Comparison of ENCODE assay signal across 8 cellular contexts in genomic region chr5:36606437-36607113, GRCh38. TPM values are rescaled to one million over a fixed set of nuclear protein-coding genes. Genes with fewer than 3 reads are reported as not detected.
DNase-seq lines count a peak whose midpoint lies in the region; ATAC-seq, FAIRE-seq and TF ChIP-seq lines count a peak whose summit lies in the region.

Gene SLC1A3, plus strand, starts transcription at chr5:36606606. Its CDS starts 1,818 bp downstream, at chr5:36608424.

- peak within 1 kb of the TSS; percentile 96 for H3K4me3 Mint-ChIP-seq in Calu3 (ENCODE audit: low read depth, unreplicated experiment)

- POLR2A ChIA-PET in RWPE1 (lab: Yijun Ruan, JAX; ENCODE audit: low non-redundant PET): interaction anchor here (0.6 kb wide), 1 partner anchor 28 kb away, joined by 3 read pairs; no protein-coding TSS in a partner anchor

- H3K4me1 Mint-ChIP-seq in Calu3 (ENCODE audit: low read depth, unreplicated experiment): no peaks in the 10 kb centered on the region

- peaks cover 26% of the 10 kb centered on the region for H3K79me2 ChIP-seq in keratinocyte (ENCODE audit: control insufficient read depth, insufficient read depth, low read length)

- H3K27me3 ChIP-seq in keratinocyte (ENCODE audit: control insufficient read depth, extremely low read depth, insufficient read depth, low read length): no peaks in the 10 kb centered on the region

- H3K4me2 ChIP-seq in keratinocyte (ENCODE audit: control insufficient read depth, extremely low read depth, insufficient read depth, low read depth, low read length): peak within 1 kb of the TSS; percentile 90

- TF ChIP-seq CTCF in Calu3 (IDR thresholded peaks at IDR 0.05; ENCODE audit: unreplicated experiment) (no peak), RWPE1 (conservative IDR thresholded peaks at IDR 0.05; ENCODE audit: low read depth) (no peak), keratinocyte (optimal IDR thresholded peaks at IDR 0.05 in 1 of 3, IDR thresholded peaks at IDR 0.05 in 1 of 3, conservative IDR thresholded peaks at IDR 0.05 in 1 of 3; ENCODE audit: extremely low read depth in 1 of 3, insufficient read depth in 2 of 3, low read length in 3 of 3) (no peak)

- no peaks in the 10 kb centered on the region for H4K20me1 ChIP-seq in keratinocyte (ENCODE audit: control insufficient read depth, extremely low read depth, insufficient read depth, low read length)

- no peaks in the 10 kb centered on the region for H3K9me3 ChIP-seq in keratinocyte (ENCODE audit: control insufficient read depth, low read depth, low read length)

- H3K27ac Mint-ChIP-seq in Calu3 (ENCODE audit: unreplicated experiment): peak within 1 kb of the TSS; percentile 78

- H3K36me3 Mint-ChIP-seq in Calu3 (ENCODE audit: insufficient read depth, unreplicated experiment): peaks cover 11% of the 10 kb centered on the region

- peak within 1 kb of the TSS; percentile 95 for H2AFZ ChIP-seq in keratinocyte (ENCODE audit: control insufficient read depth, low read length)

- ATAC-seq in GM19372 (IDR thresholded peaks at IDR 0.05; ENCODE audit: low read depth, unreplicated experiment) (peak; percentile 79), HG03432 (IDR thresholded peaks at IDR 0.05; ENCODE audit: unreplicated experiment) (peak; percentile 92)

- peak within 1 kb of the TSS; percentile 84 for H3K9ac ChIP-seq in keratinocyte (ENCODE audit: control insufficient read depth, extremely low read depth, insufficient read depth, low read length)

- peaks cover 17% of the 10 kb centered on the region for H3K4me1 ChIP-seq in keratinocyte (ENCODE audit: control insufficient read depth, extremely low read depth, insufficient read depth, low read length)

- intact Hi-C loops in Calu3 (cut with micrococcal nuclease; ENCODE audit: unreplicated experiment): loop anchor here (5.0 kb wide), 2 partner anchors 51 to 194 kb away; no protein-coding TSS in a partner anchor

- peaks cover 3 to 6% of the 10 kb centered on the region in 2 experiments for H3K36me3 ChIP-seq in keratinocyte (ENCODE audit: control insufficient read depth in 2 of 2, extremely low read depth in 1 of 2, insufficient read depth in 2 of 2, low read length in 2 of 2)

- peak within 1 kb of the TSS; percentile 73 for H3K27ac ChIP-seq in RWPE1
- peak within 1 kb of the TSS; percentile 98 for H3K27ac ChIP-seq in caudate nucleus (ENCODE audit: low read depth, low read length)
- peak within 1 kb of the TSS; percentile 87 for H3K27ac ChIP-seq in keratinocyte (ENCODE audit: control insufficient read depth, insufficient read depth, low read length)

- H3K9me3 Mint-ChIP-seq in Calu3 (ENCODE audit: low read depth, unreplicated experiment): no peaks in the 10 kb centered on the region

- no peaks in the 10 kb centered on the region for H3K9me1 ChIP-seq in keratinocyte (ENCODE audit: control insufficient read depth, extremely low read depth, insufficient read depth, low read length)

- peak within 1 kb of the TSS; percentile 54 to 90 (median 69) for H3K4me3 ChIP-seq in keratinocyte (ENCODE audit: control insufficient read depth in 2 of 3, extremely low read depth in 1 of 3, insufficient read depth in 2 of 3, low read depth in 1 of 3, low read length in 3 of 3)

- dilution Hi-C loops in keratinocyte (cut with MboI; ENCODE audit: extremely low pct_ligation_motif_present, low sequenced_read_pairs): no loop called here

- DNase-seq in Calu3: peak; percentile 70
- DNase-seq in RWPE1 (ENCODE audit: low spot score): peak; percentile 82
- DNase-seq in caudate nucleus (lab: John Stamatoyannopoulos, UW): peak in 56 of 61 donors; percentile 12 to 82 (median 62)
- DNase-seq in keratinocyte (ENCODE audit: low read depth, low spot score): peak; percentile 50
- DNase-seq in smooth muscle cell of the brain vasculature (ENCODE audit: low read depth, low spot score): peak; percentile 57
- no peak for DNase-seq in NCI-H128 (lab: John Stamatoyannopoulos, UW; ENCODE audit: unreplicated experiment)

- CTCF ChIA-PET in Calu3 (lab: Charles Lee): no interaction called here
- CTCF ChIA-PET in RWPE1 (lab: Yijun Ruan, JAX): interaction anchor here (0.7 to 2.2 kb wide), 3 partner anchors 14 to 166 kb away, joined by 3 to 7 read pairs (median 3); no protein-coding TSS in a partner anchor

- TSS peak; percentile 81 for BruUV-seq in Calu3 (replicated peaks; lab: Mats Ljungman, UMichigan)

- peak; percentile 91 for FAIRE-seq in keratinocyte (lab: Jason Lieb, UNC)

- peaks cover 13% of the 10 kb centered on the region for H3K27me3 Mint-ChIP-seq in Calu3 (ENCODE audit: unreplicated experiment)

RNA-seq across cellular contexts. Expression of gene SLC1A3, which starts in this region (rescaled TPM):
- total RNA-seq in Calu3 (2022): 6.0 and 7.9 TPM in 2 replicates
- 16.6 to 22.2 TPM (median 17.0 TPM) in 3 replicates for polyA plus RNA-seq in keratinocyte
- 6.1 TPM for polyA plus RNA-seq in keratinocyte (2011; ENCODE audit: low read depth)
- 4.7 and 7.4 TPM in 2 replicates for polyA plus RNA-seq in keratinocyte (2011; cell fraction: cytosol; rRNA removed)
- polyA plus RNA-seq in keratinocyte (2011; cell fraction: nucleus; rRNA removed): 21.0 and 24.3 TPM in 2 replicates
- 8.6 and 16.3 TPM in 2 replicates for polyA plus RNA-seq in keratinocyte (2012; ENCODE audit: low replicate concordance)
- 36.0 to 56.9 TPM (median 40.3 TPM) in 3 replicates for polyA minus RNA-seq in keratinocyte
- polyA minus RNA-seq in keratinocyte (2011; cell fraction: cytosol; rRNA and poly(A)+ RNA removed): 18.8 TPM
- 51.1 and 73.7 TPM in 2 replicates for polyA minus RNA-seq in keratinocyte (2011; cell fraction: nucleus; rRNA and poly(A)+ RNA removed)
